ENCODE assay signal across 7 cellular contexts in genomic region chr16:87519170-87519569, GRCh38. TPM values are rescaled to one million over a fixed set of nuclear protein-coding genes. Genes with fewer than 3 reads are reported as not detected.
DNase-seq lines count a peak whose midpoint lies in the region; FAIRE-seq and TF ChIP-seq lines count a peak whose summit lies in the region.
"Not testable (repeated sequence)": the region's sequence is repeated elsewhere in the genome, so short reads cannot be mapped to it uniquely, and the experiment has no call there.

No MANE protein-coding gene starts in this region.

- H3K36me3 Mint-ChIP-seq in MCF 10A (ENCODE audit: insufficient read depth, unreplicated experiment); osteocyte (ENCODE audit: unreplicated experiment): not testable (repeated sequence)

- not testable (repeated sequence) for H3K4me2 ChIP-seq in keratinocyte (ENCODE audit: control insufficient read depth, extremely low read depth, insufficient read depth, low read depth, low read length)

- not testable (repeated sequence) for BruUV-seq in MCF 10A (replicated peaks; lab: Mats Ljungman, UMichigan)

- not testable (repeated sequence) for H3K79me2 ChIP-seq in keratinocyte (ENCODE audit: control insufficient read depth, insufficient read depth, low read length)

- not testable (repeated sequence) for H3K27ac Mint-ChIP-seq in MCF 10A (ENCODE audit: low read depth, unreplicated experiment)
- peak overlapping the region; percentile 44 for H3K27ac Mint-ChIP-seq in osteocyte (ENCODE audit: unreplicated experiment)

- TF ChIP-seq EP300 in suprapubic skin (IDR thresholded peaks at IDR 0.05) = not testable (repeated sequence)

- dilution Hi-C loops in keratinocyte (cut with MboI; ENCODE audit: extremely low pct_ligation_motif_present, low sequenced_read_pairs) = not testable (repeated sequence)

- H3K4me3 Mint-ChIP-seq in MCF 10A (ENCODE audit: unreplicated experiment) = peak overlapping the region; percentile 81
- H3K4me3 Mint-ChIP-seq in osteocyte (ENCODE audit: unreplicated experiment) = not testable (repeated sequence)

- CTCF ChIA-PET in RWPE1 (lab: Yijun Ruan, JAX) (interaction anchor here (1.1 kb wide), 1 partner anchor 116 kb away, joined by 3 read pairs; no protein-coding TSS in a partner anchor), MCF 10A (lab: Yijun Ruan, JAX) (interaction anchor here (0.6 to 1.1 kb wide), 2 partner anchors 117 to 258 kb away, joined by 3 to 5 read pairs; no protein-coding TSS in a partner anchor)

- H3K9me3 ChIP-seq in keratinocyte (ENCODE audit: control insufficient read depth, low read depth, low read length); suprapubic skin: not testable (repeated sequence)

- H3K4me3 ChIP-seq in fibroblast of villous mesenchyme (ENCODE audit: low read depth, low read length); keratinocyte (ENCODE audit: control insufficient read depth in 2 of 3, extremely low read depth in 1 of 3, insufficient read depth in 2 of 3, low read depth in 1 of 3, low read length in 3 of 3); suprapubic skin: not testable (repeated sequence)

- not testable (repeated sequence) for TF ChIP-seq POLR2A in suprapubic skin (IDR thresholded peaks at IDR 0.05)

- not testable (repeated sequence) for H3K27me3 ChIP-seq in keratinocyte (ENCODE audit: control insufficient read depth, extremely low read depth, insufficient read depth, low read length); suprapubic skin

- not testable (repeated sequence) for H3K9me1 ChIP-seq in keratinocyte (ENCODE audit: control insufficient read depth, extremely low read depth, insufficient read depth, low read length)

- H3K27me3 Mint-ChIP-seq in MCF 10A (ENCODE audit: insufficient read depth, unreplicated experiment); osteocyte (ENCODE audit: unreplicated experiment): not testable (repeated sequence)

- FAIRE-seq in keratinocyte (lab: Jason Lieb, UNC) = peak; percentile 58

- not testable (repeated sequence) for H3K9ac ChIP-seq in keratinocyte (ENCODE audit: control insufficient read depth, extremely low read depth, insufficient read depth, low read length)

- DNase-seq in GM03348 (ENCODE audit: low spot score) = peak; percentile 53
- DNase-seq in RWPE1 (ENCODE audit: low spot score); MCF 10A (ENCODE audit: unreplicated experiment); keratinocyte (ENCODE audit: low read depth, low spot score); osteocyte (ENCODE audit: extremely low spot score, unreplicated experiment); suprapubic skin (ENCODE audit: low spot score in 2 of 2): not testable (repeated sequence)
- DNase-seq in fibroblast of villous mesenchyme (ENCODE audit: low read depth) = peak; percentile 53

- POLR2A ChIA-PET in RWPE1 (lab: Yijun Ruan, JAX; ENCODE audit: low non-redundant PET) = not testable (repeated sequence)
- POLR2A ChIA-PET in MCF 10A (lab: Yijun Ruan, JAX) = interaction anchor here (1.0 to 4.2 kb wide), 7 partner anchors 20 to 110 kb away, joined by 4 to 24 read pairs (median 6); no protein-coding TSS in a partner anchor

- not testable (repeated sequence) for H3K36me3 ChIP-seq in keratinocyte (ENCODE audit: control insufficient read depth in 2 of 2, extremely low read depth in 1 of 2, insufficient read depth in 2 of 2, low read length in 2 of 2); suprapubic skin

- WGBS in suprapubic skin = 41% methylated on average over 4 of the region's 4 CpGs

- not testable (repeated sequence) for H3K9me3 Mint-ChIP-seq in MCF 10A (ENCODE audit: unreplicated experiment); osteocyte (ENCODE audit: unreplicated experiment)

- H3K27ac ChIP-seq in RWPE1 = peak overlapping the region; percentile 99
- not testable (repeated sequence) for H3K27ac ChIP-seq in keratinocyte (ENCODE audit: control insufficient read depth, insufficient read depth, low read length)
- H3K27ac ChIP-seq in suprapubic skin = peak overlapping the region; percentile 69

- TF ChIP-seq CTCF in RWPE1 (conservative IDR thresholded peaks at IDR 0.05; ENCODE audit: low read depth); MCF 10A (IDR thresholded peaks at IDR 0.05; ENCODE audit: unreplicated experiment); fibroblast of villous mesenchyme (IDR thresholded peaks at IDR 0.05; ENCODE audit: insufficient read depth, low read depth, low read length); keratinocyte (optimal IDR thresholded peaks at IDR 0.05 in 1 of 3, IDR thresholded peaks at IDR 0.05 in 1 of 3, conservative IDR thresholded peaks at IDR 0.05 in 1 of 3; ENCODE audit: extremely low read depth in 1 of 3, insufficient read depth in 2 of 3, low read length in 3 of 3); osteocyte (IDR thresholded peaks at IDR 0.05); suprapubic skin (IDR thresholded peaks at IDR 0.05): not testable (repeated sequence)

- peaks cover 28% of the 10 kb centered on the region for H3K4me1 Mint-ChIP-seq in MCF 10A (ENCODE audit: insufficient read depth, unreplicated experiment)
- peaks cover 17% of the 10 kb centered on the region for H3K4me1 Mint-ChIP-seq in osteocyte (ENCODE audit: unreplicated experiment)

- H3K4me1 ChIP-seq in keratinocyte (ENCODE audit: control insufficient read depth, extremely low read depth, insufficient read depth, low read length) (peaks cover 16% of the 10 kb centered on the region), suprapubic skin (peaks cover 16% of the 10 kb centered on the region)

- intact Hi-C loops in MCF 10A (cut with micrococcal nuclease) = not testable (repeated sequence)

- not testable (repeated sequence) for H4K20me1 ChIP-seq in keratinocyte (ENCODE audit: control insufficient read depth, extremely low read depth, insufficient read depth, low read length)

- H2AFZ ChIP-seq in keratinocyte (ENCODE audit: control insufficient read depth, low read length) = not testable (repeated sequence)

RNA-seq across cellular contexts. Expression of gene ZCCHC14, which starts 26.3 kb away (rescaled TPM):
- total RNA-seq in MCF 10A (2022) (23.3 and 28.2 TPM in 2 replicates), fibroblast of villous mesenchyme (8.2 and 13.2 TPM in 2 replicates), osteocyte (44.8 and 47.7 TPM in 2 replicates), suprapubic skin (10 to 100 TPM; 21.8 to 64.0 (median 28.8) TPM)
- polyA plus RNA-seq in keratinocyte = 2.8 to 3.9 TPM (median 3.6 TPM) in 3 replicates
- 2.7 TPM for polyA plus RNA-seq in keratinocyte (2011; ENCODE audit: low read depth)
- polyA plus RNA-seq in keratinocyte (2011; cell fraction: cytosol; rRNA removed) = 3.0 and 3.5 TPM in 2 replicates
- polyA plus RNA-seq in keratinocyte (2011; cell fraction: nucleus; rRNA removed) = 16.7 and 17.6 TPM in 2 replicates
- polyA plus RNA-seq in keratinocyte (2012; ENCODE audit: low replicate concordance) = 6.0 and 7.4 TPM in 2 replicates
- 4.8 to 11.9 TPM (median 5.9 TPM) in 3 replicates for polyA minus RNA-seq in keratinocyte
- 8.2 TPM for polyA minus RNA-seq in keratinocyte (2011; cell fraction: cytosol; rRNA and poly(A)+ RNA removed)
- 10.7 and 15.2 TPM in 2 replicates for polyA minus RNA-seq in keratinocyte (2011; cell fraction: nucleus; rRNA and poly(A)+ RNA removed)
